12 cellular contexts compared by ENCODE assay signal in genomic region chr7:138032186-138032585, GRCh38.
DNase-seq lines count a peak whose midpoint lies in the region; ATAC-seq and TF ChIP-seq lines count a peak whose summit lies in the region.
"Had no signal": no experiment of that assay in that cellular context is flagged by ENCODE, and none has a peak within 500 bp of the region (broad histone marks: within the 10 kb centered on the region; RNA-seq: fewer than 3 reads in every experiment).

No MANE protein-coding gene starts in this region.

- POLR2A ChIA-PET in GM10248 (lab: Yijun Ruan, JAX), result no interaction called here

- ATAC-seq in GM19452 (IDR thresholded peaks at IDR 0.05; ENCODE audit: unreplicated experiment) (peak; percentile 62), HG02759 (IDR thresholded peaks at IDR 0.05; ENCODE audit: unreplicated experiment) (peak; percentile 76), HG03442 (IDR thresholded peaks at IDR 0.05; ENCODE audit: unreplicated experiment) (peak; percentile 65), GM19023 (IDR thresholded peaks at IDR 0.05; ENCODE audit: unreplicated experiment) (no peak)

- CTCF ChIA-PET in GM10248 (lab: Yijun Ruan, JAX), result interaction anchor here (1.0 to 1.2 kb wide), 3 partner anchors 23 to 128 kb away, joined by 3 to 7 read pairs (median 3); partner anchors contain the start of gene CREB3L2

- peak; percentile 4 for DNase-seq in retinal pigment epithelial cell (ENCODE audit: low read depth)
- no peak for DNase-seq in DMS53 treated with DMSO at 0.1 percent for 48 hours (lab: John Stamatoyannopoulos, UW; ENCODE audit: unreplicated experiment)
- no peak for DNase-seq in islet precursor cell
- DNase-seq in GM10248 (ENCODE audit: extremely low spot score), result no peak
- DNase-seq: activated CD4-positive, alpha-beta T cell treated with anti-CD3 and anti-CD28 coated beads for 48 hours; activated effector memory CD4-positive, alpha-beta T cell treated with anti-CD3 and anti-CD28 coated beads, Interleukin-2, amount 50 U/mL, for 16 hours; OCI-M1 had no signal

- H3K4me3 ChIP-seq in retinal pigment epithelial cell (ENCODE audit: low read length), result no peak overlapping the region
- H3K4me3 ChIP-seq: HAP-1 had no signal

- TF ChIP-seq CTCF in retinal pigment epithelial cell (conservative IDR thresholded peaks at IDR 0.05; ENCODE audit: low read depth, low read length) (no peak), GM10248 (IDR thresholded peaks at IDR 0.05; ENCODE audit: control extremely low read depth, extremely low read depth, low read depth, missing control alignments) (no peak)
